Comparison of ENCODE assay signal across 1 cellular context in genomic region chr6:157428418-157429202, GRCh38.
TF ChIP-seq lines count a peak whose summit lies in the region.

No MANE protein-coding gene starts in this region.

TF ChIP-seq in K562, 482 proteins besides CTCF, POLR2A, EP300 and RAD21 (continued from another document and continues in another):
- TF ChIP-seq, protein P1, sequence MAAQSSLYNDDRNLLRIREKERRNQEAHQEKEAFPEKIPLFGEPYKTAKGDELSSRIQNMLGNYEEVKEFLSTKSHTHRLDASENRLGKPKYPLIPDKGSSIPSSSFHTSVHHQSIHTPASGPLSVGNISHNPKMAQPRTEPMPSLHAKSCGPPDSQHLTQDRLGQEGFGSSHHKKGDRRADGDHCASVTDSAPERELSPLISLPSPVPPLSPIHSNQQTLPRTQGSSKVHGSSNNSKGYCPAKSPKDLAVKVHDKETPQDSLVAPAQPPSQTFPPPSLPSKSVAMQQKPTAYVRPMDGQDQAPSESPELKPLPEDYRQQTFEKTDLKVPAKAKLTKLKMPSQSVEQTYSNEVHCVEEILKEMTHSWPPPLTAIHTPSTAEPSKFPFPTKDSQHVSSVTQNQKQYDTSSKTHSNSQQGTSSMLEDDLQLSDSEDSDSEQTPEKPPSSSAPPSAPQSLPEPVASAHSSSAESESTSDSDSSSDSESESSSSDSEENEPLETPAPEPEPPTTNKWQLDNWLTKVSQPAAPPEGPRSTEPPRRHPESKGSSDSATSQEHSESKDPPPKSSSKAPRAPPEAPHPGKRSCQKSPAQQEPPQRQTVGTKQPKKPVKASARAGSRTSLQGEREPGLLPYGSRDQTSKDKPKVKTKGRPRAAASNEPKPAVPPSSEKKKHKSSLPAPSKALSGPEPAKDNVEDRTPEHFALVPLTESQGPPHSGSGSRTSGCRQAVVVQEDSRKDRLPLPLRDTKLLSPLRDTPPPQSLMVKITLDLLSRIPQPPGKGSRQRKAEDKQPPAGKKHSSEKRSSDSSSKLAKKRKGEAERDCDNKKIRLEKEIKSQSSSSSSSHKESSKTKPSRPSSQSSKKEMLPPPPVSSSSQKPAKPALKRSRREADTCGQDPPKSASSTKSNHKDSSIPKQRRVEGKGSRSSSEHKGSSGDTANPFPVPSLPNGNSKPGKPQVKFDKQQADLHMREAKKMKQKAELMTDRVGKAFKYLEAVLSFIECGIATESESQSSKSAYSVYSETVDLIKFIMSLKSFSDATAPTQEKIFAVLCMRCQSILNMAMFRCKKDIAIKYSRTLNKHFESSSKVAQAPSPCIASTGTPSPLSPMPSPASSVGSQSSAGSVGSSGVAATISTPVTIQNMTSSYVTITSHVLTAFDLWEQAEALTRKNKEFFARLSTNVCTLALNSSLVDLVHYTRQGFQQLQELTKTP (IDR thresholded peaks at IDR 0.05; ENCODE audit: low read depth in 1 of 2, partially characterized antibody in 2 of 2): peak in 1 of 2 experiments; percentile 18
- no peak for TF ChIP-seq U2AF1 (optimal IDR thresholded peaks at IDR 0.05; ENCODE audit: low read depth, low read length)
- TF ChIP-seq ARID1B (IDR thresholded peaks at IDR 0.05): peak; percentile 76
- TF ChIP-seq HNRNPK (IDR thresholded peaks at IDR 0.05; ENCODE audit: low read depth, low read length, poor library complexity, severe bottlenecking): no peak
- peak in 1 of 2 experiments; percentile 39; a peak in 1 of 4 replicates for TF ChIP-seq MNT (conservative IDR thresholded peaks at IDR 0.05)
- TF ChIP-seq HDAC2 (IDR thresholded peaks at IDR 0.05): 0 out of 2 replicates have a peak, but pooled peaks have one; percentile 39
- TF ChIP-seq SMARCE1 (IDR thresholded peaks at IDR 0.05): peak; percentile 87
- no peak for TF ChIP-seq PYGO2 (tag; IDR thresholded peaks at IDR 0.05)
- TF ChIP-seq SMAD2 (IDR thresholded peaks at IDR 0.05; ENCODE audit: low read depth, low read length): no peak
- no peak for TF ChIP-seq ZNF79 (CRISPR knock-in tag; IDR thresholded peaks at IDR 0.05; ENCODE audit: low read depth)
- no peak for TF ChIP-seq ZNF76 (CRISPR knock-in tag; IDR thresholded peaks at IDR 0.05; ENCODE audit: borderline replicate concordance)
- no peak for TF ChIP-seq ZNF277 (CRISPR knock-in tag; IDR thresholded peaks at IDR 0.05; ENCODE audit: borderline replicate concordance)
- peak; percentile 20 for TF ChIP-seq FOS (IDR thresholded peaks at IDR 0.05; ENCODE audit: extremely low read depth, insufficient read length)
- TF ChIP-seq TBL1XR1 (IDR thresholded peaks at IDR 0.05; ENCODE audit: low read length in 2 of 2): no peak
- no peak for TF ChIP-seq THRB (CRISPR knock-in tag; conservative IDR thresholded peaks at IDR 0.05)
- no peak for TF ChIP-seq BDP1 (IDR thresholded peaks at IDR 0.05; ENCODE audit: insufficient read depth, insufficient read length)
- no peak for TF ChIP-seq RREB1 (CRISPR knock-in tag; IDR thresholded peaks at IDR 0.05)
- peak; percentile 20; the same call in 1 of the 2 replicates for TF ChIP-seq EHMT2 (IDR thresholded peaks at IDR 0.05)
- TF ChIP-seq DLX4 (CRISPR knock-in tag; IDR thresholded peaks at IDR 0.05): no peak
- no peak for TF ChIP-seq ZNF212 (CRISPR knock-in tag; IDR thresholded peaks at IDR 0.05)
- peak; percentile 53 for TF ChIP-seq EGR1 (conservative IDR thresholded peaks at IDR 0.05)
- TF ChIP-seq FOXK1 (CRISPR knock-in tag; IDR thresholded peaks at IDR 0.05; ENCODE audit: borderline replicate concordance): no peak
- no peak for TF ChIP-seq KDM5B (IDR thresholded peaks at IDR 0.05; ENCODE audit: insufficient replicate concordance, low read depth, low read length)
- no peak for TF ChIP-seq ZNF217 (CRISPR knock-in tag; IDR thresholded peaks at IDR 0.05)
- TF ChIP-seq ZNF197 (CRISPR knock-in tag; IDR thresholded peaks at IDR 0.05; ENCODE audit: low read depth): no peak
- TF ChIP-seq CBX1 (IDR thresholded peaks at IDR 0.05; ENCODE audit: low read depth): no peak
- no peak for TF ChIP-seq NCOA6 (IDR thresholded peaks at IDR 0.05)
- no peak for TF ChIP-seq ZNF57 (CRISPR knock-in tag; IDR thresholded peaks at IDR 0.05)
- TF ChIP-seq ZNF184 (CRISPR knock-in tag; IDR thresholded peaks at IDR 0.05): no peak
- no peak for TF ChIP-seq MAZ (CRISPR knock-in tag; conservative IDR thresholded peaks at IDR 0.05 in 1 of 2, IDR thresholded peaks at IDR 0.05 in 1 of 2)
- no peak for TF ChIP-seq MEF2A (IDR thresholded peaks at IDR 0.05; ENCODE audit: control insufficient read depth, low read depth, low read length)
- TF ChIP-seq ZNF347 (CRISPR knock-in tag; IDR thresholded peaks at IDR 0.05; ENCODE audit: low read depth): no peak
- no peak for TF ChIP-seq RBBP5 (IDR thresholded peaks at IDR 0.05; ENCODE audit: borderline replicate concordance, insufficient read depth, low read length, poor library complexity, severe bottlenecking)
- TF ChIP-seq, protein P2, sequence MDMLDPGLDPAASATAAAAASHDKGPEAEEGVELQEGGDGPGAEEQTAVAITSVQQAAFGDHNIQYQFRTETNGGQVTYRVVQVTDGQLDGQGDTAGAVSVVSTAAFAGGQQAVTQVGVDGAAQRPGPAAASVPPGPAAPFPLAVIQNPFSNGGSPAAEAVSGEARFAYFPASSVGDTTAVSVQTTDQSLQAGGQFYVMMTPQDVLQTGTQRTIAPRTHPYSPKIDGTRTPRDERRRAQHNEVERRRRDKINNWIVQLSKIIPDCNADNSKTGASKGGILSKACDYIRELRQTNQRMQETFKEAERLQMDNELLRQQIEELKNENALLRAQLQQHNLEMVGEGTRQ (CRISPR knock-in tag; IDR thresholded peaks at IDR 0.05): no peak
- TF ChIP-seq SRSF3 (IDR thresholded peaks at IDR 0.05; ENCODE audit: insufficient read depth, low read length): no peak
- no peak for TF ChIP-seq KDM4B (IDR thresholded peaks at IDR 0.05; ENCODE audit: borderline replicate concordance in 2 of 2, low read depth in 1 of 2)
- TF ChIP-seq SMC3 (conservative IDR thresholded peaks at IDR 0.05; ENCODE audit: insufficient read depth, low read depth, low read length): no peak
- TF ChIP-seq, protein P3, sequence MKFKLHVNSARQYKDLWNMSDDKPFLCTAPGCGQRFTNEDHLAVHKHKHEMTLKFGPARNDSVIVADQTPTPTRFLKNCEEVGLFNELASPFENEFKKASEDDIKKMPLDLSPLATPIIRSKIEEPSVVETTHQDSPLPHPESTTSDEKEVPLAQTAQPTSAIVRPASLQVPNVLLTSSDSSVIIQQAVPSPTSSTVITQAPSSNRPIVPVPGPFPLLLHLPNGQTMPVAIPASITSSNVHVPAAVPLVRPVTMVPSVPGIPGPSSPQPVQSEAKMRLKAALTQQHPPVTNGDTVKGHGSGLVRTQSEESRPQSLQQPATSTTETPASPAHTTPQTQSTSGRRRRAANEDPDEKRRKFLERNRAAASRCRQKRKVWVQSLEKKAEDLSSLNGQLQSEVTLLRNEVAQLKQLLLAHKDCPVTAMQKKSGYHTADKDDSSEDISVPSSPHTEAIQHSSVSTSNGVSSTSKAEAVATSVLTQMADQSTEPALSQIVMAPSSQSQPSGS (CRISPR knock-in tag; IDR thresholded peaks at IDR 0.05): no peak
- no peak for TF ChIP-seq SAP30 (IDR thresholded peaks at IDR 0.05; ENCODE audit: borderline replicate concordance, insufficient read depth, low read depth, low read length, poor library complexity, severe bottlenecking)
- TF ChIP-seq CBX2 (IDR thresholded peaks at IDR 0.05; ENCODE audit: insufficient read depth, low read length, poor library complexity, severe bottlenecking): no peak
- TF ChIP-seq, protein P4, sequence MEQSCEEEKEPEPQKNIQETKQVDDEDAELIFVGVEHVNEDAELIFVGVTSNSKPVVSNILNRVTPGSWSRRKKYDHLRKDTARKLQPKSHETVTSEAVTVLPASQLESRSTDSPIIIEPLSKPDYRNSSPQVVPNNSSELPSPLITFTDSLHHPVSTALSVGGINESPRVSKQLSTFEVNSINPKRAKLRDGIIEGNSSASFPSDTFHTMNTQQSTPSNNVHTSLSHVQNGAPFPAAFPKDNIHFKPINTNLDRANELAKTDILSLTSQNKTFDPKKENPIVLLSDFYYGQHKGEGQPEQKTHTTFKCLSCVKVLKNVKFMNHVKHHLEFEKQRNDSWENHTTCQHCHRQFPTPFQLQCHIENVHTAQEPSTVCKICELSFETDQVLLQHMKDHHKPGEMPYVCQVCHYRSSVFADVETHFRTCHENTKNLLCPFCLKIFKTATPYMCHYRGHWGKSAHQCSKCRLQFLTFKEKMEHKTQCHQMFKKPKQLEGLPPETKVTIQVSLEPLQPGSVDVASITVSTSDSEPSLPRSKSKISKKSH (CRISPR knock-in tag; IDR thresholded peaks at IDR 0.05): no peak
- no peak for TF ChIP-seq TCF7 (IDR thresholded peaks at IDR 0.05; ENCODE audit: borderline replicate concordance)
- no peak for TF ChIP-seq ATF6 (CRISPR knock-in tag; IDR thresholded peaks at IDR 0.05)
